Comparison of ENCODE assay signal across 9 cellular contexts in the genomic region with DNA sequence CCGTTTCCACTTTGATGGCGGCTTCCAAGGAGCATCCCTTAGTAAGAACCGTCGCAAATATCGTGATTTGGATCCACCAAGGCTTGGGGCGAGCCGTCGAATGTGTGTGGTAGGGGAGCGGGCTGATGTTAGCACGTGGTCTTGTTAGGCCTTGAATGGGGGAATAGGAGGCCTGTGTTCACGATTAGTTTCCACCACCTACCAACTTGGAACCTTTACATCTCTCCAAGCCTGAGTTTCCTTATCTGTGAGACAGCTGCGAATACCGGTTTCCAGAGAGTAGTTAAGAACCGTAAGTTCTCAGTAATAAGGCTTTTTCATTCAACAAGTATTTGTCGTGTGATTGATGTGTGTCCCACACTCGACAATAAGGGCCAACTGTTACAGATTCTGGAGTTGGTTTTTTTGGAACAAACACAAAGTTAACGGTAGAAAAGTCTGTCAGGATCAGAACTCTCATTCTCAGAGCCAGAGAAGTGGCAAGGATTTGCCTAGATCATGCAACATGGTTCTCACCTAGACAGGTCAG. TPM values are rescaled to one million over a fixed set of nuclear protein-coding genes. Genes with fewer than 3 reads are reported as not detected.
DNase-seq lines count a peak whose midpoint lies in the region; ATAC-seq and TF ChIP-seq lines count a peak whose summit lies in the region.
"Had no signal": no experiment of that assay in that cellular context is flagged by ENCODE, and none has a peak within 500 bp of the region (broad histone marks: within the 10 kb centered on the region; RNA-seq: fewer than 3 reads in every experiment).

No MANE protein-coding gene starts in this region.

- peaks cover 2% of the 10 kb centered on the region for H3K36me3 Mint-ChIP-seq in T-helper 17 cell (ENCODE audit: low read depth)

- H3K4me1 Mint-ChIP-seq in T-helper 17 cell: peaks cover 31% of the 10 kb centered on the region

- no peaks in the 10 kb centered on the region for H3K27me3 Mint-ChIP-seq in T-helper 17 cell

- H3K4me1 ChIP-seq in gastrocnemius medialis: peaks cover 16 to 20% of the 10 kb centered on the region in 2 donors

- intact Hi-C loops in gastrocnemius medialis (cut with DNase I; ENCODE audit: low total_unique reads): no loop called here

- TF ChIP-seq CTCF in fibroblast of villous mesenchyme (IDR thresholded peaks at IDR 0.05; ENCODE audit: insufficient read depth, low read depth, low read length): no peak
- no peak for TF ChIP-seq CTCF in gastrocnemius medialis (IDR thresholded peaks at IDR 0.05 in 4 of 5, conservative IDR thresholded peaks at IDR 0.05 in 1 of 5)

- H3K4me3 ChIP-seq in fibroblast of villous mesenchyme (ENCODE audit: low read depth, low read length) (peak overlapping the region; percentile 91), gastrocnemius medialis (peak overlapping the region; percentile 85 to 97 (median 88))

- H3K27me3 ChIP-seq in gastrocnemius medialis: no peaks in the 10 kb centered on the region

- TF ChIP-seq POLR2A in gastrocnemius medialis (IDR thresholded peaks at IDR 0.05): no peak

- ATAC-seq in T-helper 17 cell: no peak
- no peak for ATAC-seq in gastrocnemius medialis
- no peak for ATAC-seq in HG03280 (IDR thresholded peaks at IDR 0.05; ENCODE audit: unreplicated experiment)
- ATAC-seq in HG03097 (IDR thresholded peaks at IDR 0.05; ENCODE audit: low FRiP score, unreplicated experiment): no peak

- H3K9me3 ChIP-seq in T-helper 17 cell (ENCODE audit: control insufficient read depth, low read length, poor library complexity, severe bottlenecking) (no peaks in the 10 kb centered on the region), gastrocnemius medialis (no peaks in the 10 kb centered on the region)

- H3K4me3 Mint-ChIP-seq in T-helper 17 cell: peak overlapping the region; percentile 98

- peak overlapping the region; percentile 93 for H3K27ac Mint-ChIP-seq in T-helper 17 cell

- in situ Hi-C loops in gastrocnemius medialis (cut with MboI; ENCODE audit: low sequenced_read_pairs in 4 of 4): no loop called here

- peak; percentile 15 for DNase-seq in activated T-cell treated with anti-CD3 and anti-CD28 coated beads for 48 hours (ENCODE audit: low read depth)
- DNase-seq in activated T-cell treated with anti-CD3 and anti-CD28 coated beads, Interleukin-2, amount 50 U/mL, for 1 hour: no peak
- no peak for DNase-seq in T-helper 17 cell
- peak; percentile 15 for DNase-seq in fibroblast of villous mesenchyme (ENCODE audit: low read depth)
- DNase-seq in gastrocnemius medialis: no peak
- DNase-seq in kidney glomerular epithelial cell (lab: John Stamatoyannopoulos, UW): no peak

- peaks cover 0 to 28% of the 10 kb centered on the region in 2 donors for H3K36me3 ChIP-seq in gastrocnemius medialis

- peak overlapping the region; percentile 86 to 94 (median 90) for H3K27ac ChIP-seq in gastrocnemius medialis

RNA-seq across cellular contexts. Expression of gene NUDC, which starts 0.7 kb away (rescaled TPM):
- total RNA-seq in T-helper 17 cell: 10 to 100 TPM; 41.8 to 43.0 TPM
- 19.0 and 21.9 TPM in 2 replicates for total RNA-seq in fibroblast of villous mesenchyme
- total RNA-seq in gastrocnemius medialis: 10 to 100 TPM; 39.9 to 83.5 (median 70.6) TPM

RNA-seq across cellular contexts. Expression of gene NR0B2, which starts 8.5 kb away (rescaled TPM):
- total RNA-seq in T-helper 17 cell: not detected
- not detected in 2 replicates for total RNA-seq in fibroblast of villous mesenchyme
- total RNA-seq in gastrocnemius medialis: under 1 TPM in 1 of 4 donors, not detected in 3; 0.31 TPM
- total RNA-seq: dermis microvascular lymphatic vessel endothelial cell had no signal

RNA-seq across cellular contexts. Expression of gene GPATCH3, which starts 22.0 kb away (rescaled TPM):
- 10 to 100 TPM; 26.4 to 43.2 TPM for total RNA-seq in T-helper 17 cell
- total RNA-seq in fibroblast of villous mesenchyme: 7.3 and 8.7 TPM in 2 replicates
- 10 to 100 TPM; 13.7 to 20.4 (median 16.9) TPM for total RNA-seq in gastrocnemius medialis

RNA-seq across cellular contexts. Expression of gene GPN2, which starts 32.2 kb away (rescaled TPM):
- total RNA-seq in T-helper 17 cell: 10 to 100 TPM; 29.1 to 41.9 TPM
- 9.5 and 11.9 TPM in 2 replicates for total RNA-seq in fibroblast of villous mesenchyme
- total RNA-seq in gastrocnemius medialis: 10 to 100 TPM in 1 of 4 donors, 1 to 10 TPM in 3; 8.9 to 10.0 (median 9.8) TPM

RNA-seq across cellular contexts. Expression of gene KDF1, which starts 38.0 kb away (rescaled TPM):
- total RNA-seq in T-helper 17 cell: 1 to 10 TPM in 1 of 2 donors, under 1 TPM in 1; 0.62 to 1.3 TPM
- total RNA-seq in fibroblast of villous mesenchyme: not detected in 2 replicates
- total RNA-seq in gastrocnemius medialis: under 1 TPM in 1 of 4 donors, not detected in 3; 0.15 TPM
- total RNA-seq: dermis microvascular lymphatic vessel endothelial cell had no signal

Comparison
In these comparisons a context has a peak if more than half of its experiments do, and no peak if none do; other contexts are left out.
1. DNase-seq: peak in activated T-cell treated with anti-CD3 and anti-CD28 coated beads for 48 hours (single experiment) and fibroblast of villous mesenchyme (single experiment); none in activated T-cell treated with anti-CD3 and anti-CD28 coated beads, Interleukin-2, amount 50 U/mL, for 1 hour (single experiment), T-helper 17 cell (0 of 3), gastrocnemius medialis (0 of 2) and kidney glomerular epithelial cell (single experiment).